Comparison of ENCODE assay signal across 1 cellular context in the genomic region with DNA sequence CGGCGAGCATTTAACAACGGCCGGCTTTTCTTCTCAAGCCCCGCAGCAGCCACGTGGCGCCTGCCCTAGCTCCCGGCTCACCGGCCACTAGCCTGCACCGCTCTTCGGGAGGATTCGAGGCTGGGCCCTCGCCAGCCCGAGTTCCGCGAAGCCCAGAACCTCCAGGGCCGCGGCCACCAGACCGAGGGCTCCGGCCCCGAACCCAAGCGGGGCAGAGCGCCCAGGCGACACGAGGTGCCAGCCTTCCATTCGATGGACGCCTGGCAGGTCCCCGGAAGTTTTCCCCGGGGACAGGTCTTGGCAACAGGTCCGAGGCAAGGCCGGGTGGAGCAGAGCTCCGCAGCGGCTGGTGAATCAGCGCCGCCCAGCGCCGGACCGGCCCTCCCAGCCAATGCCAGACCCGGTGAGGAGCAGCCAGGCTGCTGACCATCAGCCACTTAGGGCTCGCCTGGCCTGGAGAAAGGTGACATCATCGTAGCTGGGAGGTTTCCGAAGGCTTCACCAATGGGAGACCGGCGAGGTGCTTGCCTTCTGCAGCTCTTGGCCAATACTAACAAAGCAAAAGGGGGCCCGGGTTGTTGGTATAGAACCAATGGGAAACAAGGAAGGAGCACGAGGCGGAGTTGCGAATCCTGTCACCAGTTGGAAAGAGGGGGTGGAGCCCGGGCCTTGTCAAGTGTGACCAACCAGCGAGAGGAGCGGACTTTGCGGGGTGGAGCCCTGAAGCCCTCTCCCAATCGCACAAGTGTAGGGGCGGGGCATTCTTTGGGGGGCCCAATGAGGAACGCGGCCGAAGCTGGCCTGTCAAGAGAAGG.
TF ChIP-seq lines count a peak whose summit lies in the region.

No MANE protein-coding gene starts in this region.

TF ChIP-seq in HepG2, 621 proteins besides CTCF, POLR2A, EP300 and RAD21 (continued from another document):
- TF ChIP-seq, protein P1, sequence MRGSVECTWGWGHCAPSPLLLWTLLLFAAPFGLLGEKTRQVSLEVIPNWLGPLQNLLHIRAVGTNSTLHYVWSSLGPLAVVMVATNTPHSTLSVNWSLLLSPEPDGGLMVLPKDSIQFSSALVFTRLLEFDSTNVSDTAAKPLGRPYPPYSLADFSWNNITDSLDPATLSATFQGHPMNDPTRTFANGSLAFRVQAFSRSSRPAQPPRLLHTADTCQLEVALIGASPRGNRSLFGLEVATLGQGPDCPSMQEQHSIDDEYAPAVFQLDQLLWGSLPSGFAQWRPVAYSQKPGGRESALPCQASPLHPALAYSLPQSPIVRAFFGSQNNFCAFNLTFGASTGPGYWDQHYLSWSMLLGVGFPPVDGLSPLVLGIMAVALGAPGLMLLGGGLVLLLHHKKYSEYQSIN (CRISPR knock-in tag; IDR thresholded peaks at IDR 0.05; ENCODE audit: borderline replicate concordance) = no peak
- TF ChIP-seq ZNF557 (CRISPR knock-in tag; IDR thresholded peaks at IDR 0.05) = peak; percentile 83; the same call in 1 of the 2 replicates
- TF ChIP-seq ZSCAN30 (CRISPR knock-in tag; IDR thresholded peaks at IDR 0.05) = peak; percentile 96
- TF ChIP-seq RARG (CRISPR knock-in tag; IDR thresholded peaks at IDR 0.05; ENCODE audit: low read depth) = peak; percentile 98; the same call in 1 of the 2 replicates
- TF ChIP-seq KDM4B (CRISPR knock-in tag; IDR thresholded peaks at IDR 0.05) = peak; percentile 86
- peak; percentile 78 for TF ChIP-seq AHDC1 (CRISPR knock-in tag; IDR thresholded peaks at IDR 0.05; ENCODE audit: borderline replicate concordance)
- TF ChIP-seq ZNF567 (CRISPR knock-in tag; IDR thresholded peaks at IDR 0.05; ENCODE audit: borderline replicate concordance) = peak; percentile 93; the same call in 1 of the 2 replicates
- 0 out of 2 replicates have a peak, but pooled peaks have one; percentile 44 for TF ChIP-seq ZNF24 (IDR thresholded peaks at IDR 0.05)
- TF ChIP-seq HCFC1 (IDR thresholded peaks at IDR 0.05; ENCODE audit: low read depth, low read length) = no peak
- peak; percentile 56; the same call in 1 of the 2 replicates for TF ChIP-seq ZBTB33 (CRISPR knock-in tag; IDR thresholded peaks at IDR 0.05)
- peak; percentile 99 for TF ChIP-seq ZNF501 (CRISPR knock-in tag; IDR thresholded peaks at IDR 0.05)
- peak; percentile 98 for TF ChIP-seq ARHGAP35 (CRISPR knock-in tag; IDR thresholded peaks at IDR 0.05; ENCODE audit: borderline replicate concordance)
- TF ChIP-seq, protein P2, sequence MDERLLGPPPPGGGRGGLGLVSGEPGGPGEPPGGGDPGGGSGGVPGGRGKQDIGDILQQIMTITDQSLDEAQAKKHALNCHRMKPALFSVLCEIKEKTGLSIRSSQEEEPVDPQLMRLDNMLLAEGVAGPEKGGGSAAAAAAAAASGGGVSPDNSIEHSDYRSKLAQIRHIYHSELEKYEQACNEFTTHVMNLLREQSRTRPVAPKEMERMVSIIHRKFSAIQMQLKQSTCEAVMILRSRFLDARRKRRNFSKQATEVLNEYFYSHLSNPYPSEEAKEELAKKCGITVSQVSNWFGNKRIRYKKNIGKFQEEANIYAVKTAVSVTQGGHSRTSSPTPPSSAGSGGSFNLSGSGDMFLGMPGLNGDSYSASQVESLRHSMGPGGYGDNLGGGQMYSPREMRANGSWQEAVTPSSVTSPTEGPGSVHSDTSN (CRISPR knock-in tag; IDR thresholded peaks at IDR 0.05) = no peak
- peak; percentile 86 for TF ChIP-seq ZNF816 (CRISPR knock-in tag; IDR thresholded peaks at IDR 0.05; ENCODE audit: borderline replicate concordance)
- peak; percentile 65 for TF ChIP-seq ZBTB7B (CRISPR knock-in tag; IDR thresholded peaks at IDR 0.05)
- TF ChIP-seq CEBPG (CRISPR knock-in tag; IDR thresholded peaks at IDR 0.05) = peak; percentile 71
- peak; percentile 84 for TF ChIP-seq ZNF430 (CRISPR knock-in tag; IDR thresholded peaks at IDR 0.05)
- peak; percentile 49; the same call in 1 of the 2 replicates for TF ChIP-seq SP5 (CRISPR knock-in tag; IDR thresholded peaks at IDR 0.05; ENCODE audit: borderline replicate concordance, low read depth)
- TF ChIP-seq ZNF589 (CRISPR knock-in tag; conservative IDR thresholded peaks at IDR 0.05) = peak; percentile 95; the same call in 1 of the 2 replicates
- peak; percentile 85 for TF ChIP-seq HDAC2 (CRISPR knock-in tag; IDR thresholded peaks at IDR 0.05)
- no peak for TF ChIP-seq RORA (CRISPR knock-in tag; IDR thresholded peaks at IDR 0.05)
- TF ChIP-seq TFDP2 (CRISPR knock-in tag; IDR thresholded peaks at IDR 0.05) = peak; percentile 72
- peak; percentile 82 for TF ChIP-seq ZNF574 (CRISPR knock-in tag; IDR thresholded peaks at IDR 0.05)
- TF ChIP-seq, protein P3, sequence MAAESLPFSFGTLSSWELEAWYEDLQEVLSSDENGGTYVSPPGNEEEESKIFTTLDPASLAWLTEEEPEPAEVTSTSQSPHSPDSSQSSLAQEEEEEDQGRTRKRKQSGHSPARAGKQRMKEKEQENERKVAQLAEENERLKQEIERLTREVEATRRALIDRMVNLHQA (CRISPR knock-in tag; IDR thresholded peaks at IDR 0.05) = no peak
- TF ChIP-seq ZNF788 (CRISPR knock-in tag; IDR thresholded peaks at IDR 0.05; ENCODE audit: borderline replicate concordance) = peak; percentile 92; the same call in 1 of the 2 replicates
- peak; percentile 91; the same call in 1 of the 2 replicates for TF ChIP-seq ZNF33B (CRISPR knock-in tag; IDR thresholded peaks at IDR 0.05)
- TF ChIP-seq, protein P4, sequence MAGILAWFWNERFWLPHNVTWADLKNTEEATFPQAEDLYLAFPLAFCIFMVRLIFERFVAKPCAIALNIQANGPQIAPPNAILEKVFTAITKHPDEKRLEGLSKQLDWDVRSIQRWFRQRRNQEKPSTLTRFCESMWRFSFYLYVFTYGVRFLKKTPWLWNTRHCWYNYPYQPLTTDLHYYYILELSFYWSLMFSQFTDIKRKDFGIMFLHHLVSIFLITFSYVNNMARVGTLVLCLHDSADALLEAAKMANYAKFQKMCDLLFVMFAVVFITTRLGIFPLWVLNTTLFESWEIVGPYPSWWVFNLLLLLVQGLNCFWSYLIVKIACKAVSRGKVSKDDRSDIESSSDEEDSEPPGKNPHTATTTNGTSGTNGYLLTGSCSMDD (CRISPR knock-in tag; IDR thresholded peaks at IDR 0.05) = peak; percentile 83; the same call in 1 of the 2 replicates
- TF ChIP-seq PHF8 (CRISPR knock-in tag; IDR thresholded peaks at IDR 0.05) = peak; percentile 94
- TF ChIP-seq GABPB1 (CRISPR knock-in tag; IDR thresholded peaks at IDR 0.05) = peak; percentile 93
